ENCODE assay signal across 1 cellular context in genomic region chr7:77696643-77697534, GRCh38.
TF ChIP-seq lines count a peak whose summit lies in the region.

No MANE protein-coding gene starts in this region.

TF ChIP-seq in K562, 482 proteins besides CTCF, POLR2A, EP300 and RAD21 (continued from another document and continues in another):
- TF ChIP-seq TSHZ1 (CRISPR knock-in tag; IDR thresholded peaks at IDR 0.05) (no peak), SPI1 (IDR thresholded peaks at IDR 0.05; ENCODE audit: borderline replicate concordance, low read depth, low read length) (no peak), DDX20 (tag; IDR thresholded peaks at IDR 0.05; ENCODE audit: low read depth) (no peak), ZNF707 (CRISPR knock-in tag; conservative IDR thresholded peaks at IDR 0.05) (no peak), KAT2B (IDR thresholded peaks at IDR 0.05; ENCODE audit: low read depth, low read length) (no peak), PBX2 (CRISPR knock-in tag; IDR thresholded peaks at IDR 0.05; ENCODE audit: low read depth) (no peak), PBX2 (tag; conservative IDR thresholded peaks at IDR 0.05; ENCODE audit: low read depth) (no peak), YY1 (IDR thresholded peaks at IDR 0.05; ENCODE audit: borderline replicate concordance in 1 of 3, control insufficient read depth in 1 of 3, extremely low read depth in 1 of 3, insufficient read depth in 3 of 3, insufficient read length in 1 of 3, insufficient replicate concordance in 2 of 3, low read depth in 1 of 3, low read length in 2 of 3) (peak in 2 of 3 experiments; percentile 16 to 24), RCOR1 (IDR thresholded peaks at IDR 0.05; ENCODE audit: borderline replicate concordance in 1 of 2, low read depth in 2 of 2, low read length in 2 of 2) (no peak), SIN3A (IDR thresholded peaks at IDR 0.05; ENCODE audit: borderline replicate concordance in 2 of 2, control insufficient read depth in 1 of 2, low read depth in 2 of 2, low read length in 2 of 2) (peak; percentile 96 to 98; a peak in 3 of 4 replicates), ATF1 (CRISPR knock-in tag; IDR thresholded peaks at IDR 0.05) (no peak), ATF1 (tag; IDR thresholded peaks at IDR 0.05) (no peak), POLR2H (tag; IDR thresholded peaks at IDR 0.05; ENCODE audit: low read depth) (no peak), TCFL5 (CRISPR knock-in tag; conservative IDR thresholded peaks at IDR 0.05) (no peak), ZNF408 (CRISPR knock-in tag; IDR thresholded peaks at IDR 0.05; ENCODE audit: low read depth) (no peak), XRCC5 (IDR thresholded peaks at IDR 0.05; ENCODE audit: low read depth, low read length) (no peak; the same call in 1 of the 2 replicates), BRD9 (IDR thresholded peaks at IDR 0.05; ENCODE audit: low read depth, partially characterized antibody) (no peak), IRF2 (CRISPR knock-in tag; IDR thresholded peaks at IDR 0.05) (no peak), ZMIZ1 (IDR thresholded peaks at IDR 0.05; ENCODE audit: low read depth in 2 of 2, low read length in 2 of 2) (no peak), ZNF561 (CRISPR knock-in tag; conservative IDR thresholded peaks at IDR 0.05) (no peak), ARID4B (CRISPR knock-in tag; IDR thresholded peaks at IDR 0.05) (peak; percentile 42), ZC3H8 (IDR thresholded peaks at IDR 0.05) (no peak), PCBP2 (IDR thresholded peaks at IDR 0.05; ENCODE audit: low read depth, low read length, poor library complexity, severe bottlenecking) (no peak), ZNF778 (CRISPR knock-in tag; IDR thresholded peaks at IDR 0.05) (no peak), SMAD3 (CRISPR knock-in tag; conservative IDR thresholded peaks at IDR 0.05) (no peak), AFF4 (CRISPR knock-in tag; IDR thresholded peaks at IDR 0.05) (peak; percentile 45; the same call in 1 of the 2 replicates), IRF9 (tag; IDR thresholded peaks at IDR 0.05) (no peak), POLR2AphosphoS2 (IDR thresholded peaks at IDR 0.05; ENCODE audit: low read length) (no peak), NFXL1 (CRISPR knock-in tag; IDR thresholded peaks at IDR 0.05) (no peak), ZNF449 (CRISPR knock-in tag; IDR thresholded peaks at IDR 0.05) (no peak), MEF2A (IDR thresholded peaks at IDR 0.05; ENCODE audit: control insufficient read depth, low read depth, low read length) (no peak), ZNF175 (CRISPR knock-in tag; IDR thresholded peaks at IDR 0.05; ENCODE audit: low read depth) (no peak), ELK3 (CRISPR knock-in tag; IDR thresholded peaks at IDR 0.05) (no peak), PRPF4 (IDR thresholded peaks at IDR 0.05; ENCODE audit: insufficient read depth, low read depth, low read length, poor library complexity, severe bottlenecking) (no peak)
